Comparison of ENCODE assay signal across 21 cellular contexts in the genomic region with DNA sequence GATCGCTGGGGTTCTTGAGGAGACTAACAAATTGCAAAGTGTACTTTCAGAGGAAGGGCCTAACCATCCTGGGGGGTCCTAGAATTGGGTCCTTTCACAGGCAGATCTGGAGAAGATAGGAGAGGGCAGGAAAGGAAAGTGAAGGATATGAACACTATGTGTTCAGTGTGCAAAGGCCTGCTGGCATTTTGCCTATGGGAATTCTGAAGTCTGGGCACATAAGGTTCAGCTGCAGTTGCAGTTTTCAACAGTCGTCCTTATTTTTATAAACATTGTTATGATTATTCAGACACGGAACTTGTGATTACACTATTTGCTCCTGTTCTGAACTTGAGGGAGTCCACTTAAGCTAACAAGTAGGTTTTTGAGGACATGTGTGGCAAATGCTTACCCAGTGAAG.
"Had no signal": no experiment of that assay in that cellular context is flagged by ENCODE, and none has a peak within 500 bp of the region (broad histone marks: within the 10 kb centered on the region; RNA-seq: fewer than 3 reads in every experiment).

No MANE protein-coding gene starts in this region.

- H3K27me3 ChIP-seq: brain microvascular endothelial cell, colonic mucosa, tibial nerve, uterus had no signal

- H3K4me3 ChIP-seq: colonic mucosa, lung, uterus had no signal

- H3K4me1 ChIP-seq: colonic mucosa, uterus had no signal

- H3K27ac Mint-ChIP-seq: activated T-cell treated with anti-CD3 and anti-CD28 coated beads, Interleukin-2, amount 50 U/mL, for 72 hours had no signal

- ATAC-seq: activated T-cell treated with anti-CD3 and anti-CD28 coated beads, Interleukin-2, amount 50 U/mL, for 72 hours; natural killer cell; stimulated activated naive CD8-positive, alpha-beta T cell treated with anti-CD3 and anti-CD28 coated beads, Interleukin-15, Interleukin-2, amounts not matched to agents 100 U/mL and 50 U/mL, for 24 hours had no signal

- H3K27ac ChIP-seq: brain microvascular endothelial cell, colonic mucosa had no signal

- FAIRE-seq: endometrium, keratinocyte had no signal

- H3K36me3 Mint-ChIP-seq: natural killer cell had no signal

- H3K9me3 ChIP-seq: colonic mucosa, tibial nerve, uterus had no signal

- DNase-seq: activated CD4-positive, alpha-beta T cell treated with anti-CD3 and anti-CD28 coated beads for 48 hours; activated CD4-positive, CD25-positive, alpha-beta regulatory T cell; activated gamma-delta T cell treated with Interleukin-2 at 50 U/mL for 16 hours; activated T-cell treated with anti-CD3 and anti-CD28 coated beads, Interleukin-2, amount 50 U/mL, for 72 hours; brain microvascular endothelial cell; central memory CD4-positive, alpha-beta T cell; colonic mucosa; erythroblast; foreskin melanocyte; glutamatergic neuron; natural killer cell; posterior cingulate gyrus; retina; stimulated activated CD4-positive, alpha-beta T cell treated with anti-CD3 and anti-CD28 coated beads, Interleukin-2, amount 100 ng/mL, for 24 hours; stimulated activated naive CD8-positive, alpha-beta T cell treated with anti-CD3 and anti-CD28 coated beads, Interleukin-15, Interleukin-2, amounts not matched to agents 100 U/mL and 50 U/mL, for 24 hours; T1000; uterus had no signal

- H3K36me3 ChIP-seq: colonic mucosa, uterus had no signal

- H3K9me3 Mint-ChIP-seq: activated T-cell treated with anti-CD3 and anti-CD28 coated beads, Interleukin-2, amount 50 U/mL, for 72 hours; natural killer cell had no signal
